ENCODE assay signal across 8 cellular contexts in genomic region chr19:12052571-12053169, GRCh38. TPM values are rescaled to one million over a fixed set of nuclear protein-coding genes. Genes with fewer than 3 reads are reported as not detected.
A peak's percentile ranks its signal among the peaks of the same experiment; 100 is the strongest.
DNase-seq lines count a peak whose midpoint lies in the region; ATAC-seq, FAIRE-seq and TF ChIP-seq lines count a peak whose summit lies in the region.

TSS of gene ZNF878 (minus strand) at chr19:12052961. CDS start at chr19:12052801, 160 bp downstream.

- H3K4me3 ChIP-seq in WI38 (ENCODE audit: low read depth, low read length) (peak within 1 kb of the TSS; percentile 80), coronary artery (peak within 1 kb of the TSS; percentile 92)

- peak; percentile 8; the same call in 1 of the 2 replicates for TF ChIP-seq CTCF in WI38 (IDR thresholded peaks at IDR 0.05; ENCODE audit: low read depth, low read length)
- no peak for TF ChIP-seq CTCF in coronary artery (IDR thresholded peaks at IDR 0.05)

- ATAC-seq in HG02763 (IDR thresholded peaks at IDR 0.05; ENCODE audit: unreplicated experiment) = peak; percentile 87
- peak; percentile 100 for ATAC-seq in left colon
- no peak for ATAC-seq in HG03469 (IDR thresholded peaks at IDR 0.05; ENCODE audit: unreplicated experiment)

- peak within 1 kb of the TSS; percentile 50 to 84 for H3K27ac ChIP-seq in coronary artery

- peak; percentile 81 for FAIRE-seq in GM12891 (lab: Jason Lieb, UNC)

- intact Hi-C loops in left colon (cut with DNase I, micrococcal nuclease) = loop anchor here in 1 of 2 donors (10.0 kb wide), 1 partner anchor 92 kb away; the partner anchor contains the start of gene ZNF20

- DNase-seq in GM12891 (ENCODE audit: insufficient read length, low spot score) (peak; percentile 75), NCI-H2081 treated with DMSO at 0.1 percent for 48 hours (lab: John Stamatoyannopoulos, UW) (peak; percentile 44), coronary artery (ENCODE audit: low spot score) (peak; percentile 89), left colon (peak; percentile 93 to 94)
- peak; percentile 47 to 59 for DNase-seq in stimulated activated CD4-positive, alpha-beta T cell treated with anti-CD3 and anti-CD28 coated beads, Interleukin-15, amount 100 ng/mL, for 48 hours (ENCODE audit: low read depth in 2 of 2)

- peak; percentile 75 for TF ChIP-seq POLR2A in GM12891 (IDR thresholded peaks at IDR 0.05; ENCODE audit: low read depth, low read length)

TF ChIP-seq in GM12891, 5 proteins besides CTCF, POLR2A, EP300 and RAD21:
- TF ChIP-seq SPI1 (IDR thresholded peaks at IDR 0.05; ENCODE audit: low read depth, low read length) (no peak), POLR2AphosphoS5 (IDR thresholded peaks at IDR 0.05; ENCODE audit: low read depth, low read length) (peak; percentile 66; the same call in 1 of the 2 replicates), TAF1 (IDR thresholded peaks at IDR 0.05; ENCODE audit: low read depth, low read length) (peak; percentile 86), POU2F2 (IDR thresholded peaks at IDR 0.05; ENCODE audit: low read depth, low read length) (no peak), PAX5 (IDR thresholded peaks at IDR 0.05; ENCODE audit: insufficient read depth, low read length, severe bottlenecking) (no peak)

RNA-seq across cellular contexts. Expression of gene ZNF878, which starts in this region (rescaled TPM):
- 0.28 TPM for polyA plus RNA-seq in GM12891 (2012; ENCODE audit: low read depth, missing spikeins)
- total RNA-seq in left colon = under 1 TPM in 1 of 2 donors, not detected in 1; 0.45 TPM

Comparison
In these comparisons a context has a peak if more than half of its experiments do, and no peak if none do; other contexts are left out.
1. Peak in DNase-seq and ATAC-seq in left colon; RNA of the gene not detected or under 1 TPM.